ENCODE assay signal across 8 cellular contexts in genomic region chr10:17023386-17024298, GRCh38.
DNase-seq lines count a peak whose midpoint lies in the region; ATAC-seq lines count a peak whose summit lies in the region.

No MANE protein-coding gene starts in this region.

- H3K9me3 ChIP-seq in KOPT-K1 (ENCODE audit: insufficient read depth, low read length, poor library complexity, severe bottlenecking) = no peaks in the 10 kb centered on the region

- H3K27ac ChIP-seq in KOPT-K1 (ENCODE audit: low read depth, low read length, poor library complexity, severe bottlenecking) = peak overlapping the region; percentile 88

- in situ Hi-C loops in Caki2 (cut with HindIII; ENCODE audit: low pct_unique_long_range_greater_than_20kb, low sequenced_read_pairs) = no loop called here

- peak; percentile 90 for DNase-seq in Caki2 (ENCODE audit: low read depth)
- peak; percentile 76 to 84 for DNase-seq in activated CD4-positive, alpha-beta T cell treated with anti-CD3 and anti-CD28 coated beads for 4 hours
- peak; percentile 99 for DNase-seq in dermis blood vessel endothelial cell
- DNase-seq in mucosa of gallbladder (ENCODE audit: low spot score) = peak; percentile 64
- DNase-seq in stimulated activated naive CD8-positive, alpha-beta T cell treated with anti-CD3 and anti-CD28 coated beads, Interleukin-15, Interleukin-2, amounts not matched to agents 100 U/mL and 50 U/mL, for 24 hours = peak; percentile 70
- no peak for DNase-seq in DMS153 treated with DMSO at 0.1 percent for 48 hours (lab: John Stamatoyannopoulos, UW; ENCODE audit: unreplicated experiment)

- peak; percentile 98 for ATAC-seq in GM21723 (IDR thresholded peaks at IDR 0.05; ENCODE audit: unreplicated experiment)
- ATAC-seq in stimulated activated naive CD8-positive, alpha-beta T cell treated with anti-CD3 and anti-CD28 coated beads, Interleukin-15, Interleukin-2, amounts not matched to agents 100 U/mL and 50 U/mL, for 24 hours = peak; percentile 72

- H3K36me3 ChIP-seq in KOPT-K1 (ENCODE audit: insufficient read depth, low read length) = no peaks in the 10 kb centered on the region
